ENCODE assay signal across 24 cellular contexts in the genomic region with DNA sequence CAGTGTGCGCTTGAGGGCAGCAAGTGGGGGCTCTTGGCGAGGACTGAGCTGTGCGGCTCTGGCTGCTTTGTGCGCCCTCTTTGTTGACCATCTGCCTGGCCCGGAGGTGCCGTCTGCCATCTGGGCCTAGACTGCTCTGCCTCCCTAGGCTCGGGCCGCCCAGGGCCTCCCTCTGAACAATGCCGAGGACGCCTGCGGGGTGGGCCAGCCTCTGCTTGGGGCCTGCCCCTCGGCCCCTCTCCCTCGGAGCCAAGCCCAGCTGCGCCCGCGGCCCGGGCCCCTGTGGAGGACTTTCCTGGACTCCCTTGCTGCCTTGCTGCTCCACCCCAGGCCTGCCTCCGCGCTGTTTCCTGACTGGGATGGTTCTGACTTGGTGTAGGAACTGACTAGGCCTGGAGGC. TPM values are rescaled to one million over a fixed set of nuclear protein-coding genes. Genes with fewer than 3 reads are reported as not detected.
"Had no signal": no experiment of that assay in that cellular context is flagged by ENCODE, and none has a peak within 500 bp of the region (broad histone marks: within the 10 kb centered on the region; RNA-seq: fewer than 3 reads in every experiment).

No MANE protein-coding gene starts in this region.

- H3K36me3 ChIP-seq: right lobe of liver, thoracic aorta had no signal

- H3K27ac ChIP-seq: foreskin keratinocyte, parathyroid adenoma, right lobe of liver, thoracic aorta had no signal

- H3K4me1 ChIP-seq: parathyroid adenoma, right lobe of liver had no signal

- H3K27me3 ChIP-seq: right lobe of liver had no signal

- H3K36me3 Mint-ChIP-seq: activated naive CD4-positive, alpha-beta T cell treated with anti-CD3 and anti-CD28 coated beads, Interleukin-2, amount 10 ng/mL, durations not matched to agents 7 days and 5 days; brain had no signal

- H3K9me3 Mint-ChIP-seq: activated naive CD8-positive, alpha-beta T cell treated with anti-CD3 and anti-CD28 coated beads, Interleukin-2, amount 50 U/mL, for 24 hours; activated T-cell treated with anti-CD3 and anti-CD28 coated beads, Interleukin-2, amount 50 U/mL, for 24 hours; activated T-helper 2 cell treated with anti-CD3 and anti-CD28 coated beads, Interferon-gamma antibody, Interleukin-2, Interleukin-4, amounts not matched to agents 10 μg/mL and 5 μg/mL and 100 μg/mL, durations not matched to agents 14 hours and 24 hours and 36 hours; brain had no signal

- DNase-seq: activated CD4-positive, alpha-beta memory T cell treated with anti-CD3 and anti-CD28 coated beads, Interleukin-2, amount 10 ng/mL, durations not matched to agents 7 days and 5 days; activated CD4-positive, alpha-beta T cell treated with anti-CD3 and anti-CD28 coated beads for 48 hours; activated CD4-positive, CD25-positive, alpha-beta regulatory T cell; activated naive CD4-positive, alpha-beta T cell treated with anti-CD3 and anti-CD28 coated beads, Interleukin-2, amount 10 ng/mL, durations not matched to agents 7 days and 5 days; activated naive CD8-positive, alpha-beta T cell treated with anti-CD3 and anti-CD28 coated beads, Interleukin-2, amount 50 U/mL, for 24 hours; activated T-cell treated with anti-CD3 and anti-CD28 coated beads, Interleukin-2, amount 50 U/mL, for 24 hours; anterior cingulate cortex; caudate nucleus; foreskin keratinocyte; head of caudate nucleus; left ventricle myocardium superior; right lobe of liver; small intestine; stimulated activated CD4-positive, alpha-beta T cell treated with anti-CD3 and anti-CD28 coated beads, Interleukin-15, amount 100 ng/mL, for 24 hours; stimulated activated CD4-positive, alpha-beta T cell treated with anti-CD3 and anti-CD28 coated beads, Interleukin-2, amount 100 ng/mL, for 48 hours; T-helper 1 cell; T-helper 9 cell had no signal

- ATAC-seq: foreskin keratinocyte, left ventricle myocardium superior had no signal

- H2AFZ ChIP-seq: parathyroid adenoma had no signal

- H3K27ac Mint-ChIP-seq: activated CD4-positive, alpha-beta memory T cell treated with anti-CD3 and anti-CD28 coated beads, Interleukin-2, amount 10 ng/mL, durations not matched to agents 7 days and 5 days; activated naive CD4-positive, alpha-beta T cell treated with anti-CD3 and anti-CD28 coated beads, Interleukin-2, amount 10 ng/mL, durations not matched to agents 7 days and 5 days; activated naive CD8-positive, alpha-beta T cell treated with anti-CD3 and anti-CD28 coated beads, Interleukin-2, amount 50 U/mL, for 24 hours; activated T-cell treated with anti-CD3 and anti-CD28 coated beads, Interleukin-2, amount 50 U/mL, for 24 hours; activated T-helper 2 cell treated with anti-CD3 and anti-CD28 coated beads, Interferon-gamma antibody, Interleukin-2, Interleukin-4, amounts not matched to agents 10 μg/mL and 5 μg/mL and 100 μg/mL, durations not matched to agents 14 hours and 24 hours and 36 hours; brain; memory B cell had no signal

- H3K4me3 ChIP-seq: right lobe of liver, thoracic aorta had no signal

- H3K27me3 Mint-ChIP-seq: activated T-cell treated with anti-CD3 and anti-CD28 coated beads, Interleukin-2, amount 50 U/mL, for 24 hours had no signal

- H3K4me3 Mint-ChIP-seq: activated CD4-positive, alpha-beta memory T cell treated with anti-CD3 and anti-CD28 coated beads, Interleukin-2, amount 10 ng/mL, durations not matched to agents 7 days and 5 days; activated naive CD4-positive, alpha-beta T cell treated with anti-CD3 and anti-CD28 coated beads, Interleukin-2, amount 10 ng/mL, durations not matched to agents 7 days and 5 days; activated naive CD8-positive, alpha-beta T cell treated with anti-CD3 and anti-CD28 coated beads, Interleukin-2, amount 50 U/mL, for 24 hours; activated T-cell treated with anti-CD3 and anti-CD28 coated beads, Interleukin-2, amount 50 U/mL, for 24 hours; brain; memory B cell had no signal

- H3K9me3 ChIP-seq: right lobe of liver, thoracic aorta had no signal

- H3K4me1 Mint-ChIP-seq: brain, memory B cell had no signal

- H3K9ac ChIP-seq: parathyroid adenoma had no signal

RNA-seq across cellular contexts. Expression of a gene that starts 31.9 kb away (rescaled TPM):
- total RNA-seq: activated CD4-positive, alpha-beta memory T cell treated with anti-CD3 and anti-CD28 coated beads, Interleukin-2, amount 10 ng/mL, durations not matched to agents 7 days and 5 days; activated T-helper 2 cell treated with anti-CD3 and anti-CD28 coated beads, Interferon-gamma antibody, Interleukin-2, Interleukin-4, amounts not matched to agents 10 μg/mL and 5 μg/mL and 100 μg/mL, durations not matched to agents 14 hours and 24 hours and 36 hours; fibroblast of lung; foreskin keratinocyte; mononuclear cell had no signal
- polyA plus RNA-seq: fibroblast of lung had no signal
